8 cellular contexts compared by ENCODE assay signal in genomic region chr1:198681831-198682756, GRCh38. TPM values are rescaled to one million over a fixed set of nuclear protein-coding genes. Genes with fewer than 3 reads are reported as not detected.
DNase-seq lines count a peak whose midpoint lies in the region; ATAC-seq and TF ChIP-seq lines count a peak whose summit lies in the region.

No MANE protein-coding gene starts in this region.

- no peak overlapping the region for H2BK5ac ChIP-seq in trophoblast cell (ENCODE audit: low read depth, low read length, poor library complexity)

- H2AFZ ChIP-seq in OCI-LY7 (ENCODE audit: low read length) = no peak overlapping the region
- H2AFZ ChIP-seq in trophoblast cell (ENCODE audit: insufficient read depth, low read length, poor library complexity) = no peak overlapping the region

- POLR2A ChIA-PET in CD8-positive, alpha-beta T cell (lab: Charles Lee) = interaction anchor here (0.5 to 5.7 kb wide), 30 partner anchors 9 to 524 kb away, joined by 3 to 68 read pairs (median 4); partner anchors contain the start of gene PTPRC
- POLR2A ChIA-PET in OCI-LY7 (lab: Charles Lee) = interaction anchor here (0.6 to 21.0 kb wide), 47 partner anchors 9 to 1514 kb away, joined by 3 to 410 read pairs (median 5); partner anchors contain the start of genes ATP6V1G3 and PTPRC

- H3K36me3 ChIP-seq in CD8-positive, alpha-beta T cell (ENCODE audit: insufficient read depth, low read length) = peaks cover 5% of the 10 kb centered on the region
- H3K36me3 ChIP-seq in OCI-LY7 (ENCODE audit: insufficient read depth, low read length) (peaks cover 20% of the 10 kb centered on the region), trophoblast cell (ENCODE audit: control insufficient read depth in 1 of 2, insufficient read depth in 2 of 2, low read length in 2 of 2) (no peaks in the 10 kb centered on the region)

- no peaks in the 10 kb centered on the region for H3K79me1 ChIP-seq in trophoblast cell (ENCODE audit: low read length)

- no CpG with 5 or more reads among the region's 7 CpGs for WGBS in trophoblast cell (ENCODE audit: extremely low coverage, insufficient coverage, insufficient read length)

- intact Hi-C loops in CD8-positive, alpha-beta T cell (cut with DNase I, micrococcal nuclease) = loop anchor here (1.0 to 5.0 kb wide), 7 partner anchors 13 to 525 kb away; partner anchors contain the start of genes NEK7 (in 1 of the 2) and PTPRC (in 1 of the 2)
- intact Hi-C loops in OCI-LY7 (cut with micrococcal nuclease; ENCODE audit: unreplicated experiment) = loop anchor here (1.0 to 10.0 kb wide), 7 partner anchors 44 to 920 kb away; no protein-coding TSS in a partner anchor

- no peak overlapping the region for H4K12ac ChIP-seq in trophoblast cell (ENCODE audit: low read depth, low read length)

- peak overlapping the region; percentile 68 for H3K4me3 Mint-ChIP-seq in CD8-positive, alpha-beta T cell
- H3K4me3 Mint-ChIP-seq in activated T-cell treated with anti-CD3 and anti-CD28 coated beads, Interleukin-2, amount 50 U/mL, for 24 hours = peak overlapping the region; percentile 58

- no peaks in the 10 kb centered on the region for H3K9me3 Mint-ChIP-seq in CD8-positive, alpha-beta T cell
- no peaks in the 10 kb centered on the region for H3K9me3 Mint-ChIP-seq in activated T-cell treated with anti-CD3 and anti-CD28 coated beads, Interleukin-2, amount 50 U/mL, for 24 hours

- CTCF ChIA-PET in CD8-positive, alpha-beta T cell (lab: Charles Lee) = interaction anchor here (0.8 to 10.6 kb wide), 13 partner anchors 8 to 167 kb away, joined by 3 to 84 read pairs (median 5); no protein-coding TSS in a partner anchor
- CTCF ChIA-PET in OCI-LY7 (lab: Charles Lee; ENCODE audit: unreplicated experiment) = interaction anchor here (0.6 to 2.8 kb wide), 7 partner anchors 9 to 84 kb away, joined by 3 to 22 read pairs (median 3); no protein-coding TSS in a partner anchor

- H2AK5ac ChIP-seq in trophoblast cell (ENCODE audit: low read length) = no peak overlapping the region

- no peaks in the 10 kb centered on the region for H3K9me2 ChIP-seq in OCI-LY7 (ENCODE audit: insufficient read depth, low read length)

- H3K14ac ChIP-seq in trophoblast cell (ENCODE audit: low read length) = no peak overlapping the region

- H4K91ac ChIP-seq in trophoblast cell (ENCODE audit: low read depth, low read length) = no peak overlapping the region

- no peaks in the 10 kb centered on the region for H3K9me3 ChIP-seq in CD8-positive, alpha-beta T cell (ENCODE audit: low read length)
- H3K9me3 ChIP-seq in OCI-LY7 (ENCODE audit: low read length) (no peaks in the 10 kb centered on the region), trophoblast cell (ENCODE audit: insufficient read depth, low read depth, low read length) (peaks cover 3% of the 10 kb centered on the region)

- H3K79me2 ChIP-seq in OCI-LY7 (ENCODE audit: insufficient read depth, low read depth, low read length) (peaks cover 92% of the 10 kb centered on the region), trophoblast cell (ENCODE audit: control insufficient read depth, insufficient read depth, low read length, poor library complexity) (no peaks in the 10 kb centered on the region)

- no peak overlapping the region for H3K18ac ChIP-seq in trophoblast cell (ENCODE audit: low read length)

- TSS peak; percentile 74 for BruUV-seq in OCI-LY7 (replicated peaks; lab: Mats Ljungman, UMichigan)

- no peak overlapping the region for H3K4ac ChIP-seq in trophoblast cell (ENCODE audit: low read depth, low read length)

- peaks cover 92% of the 10 kb centered on the region for H3K4me1 ChIP-seq in CD8-positive, alpha-beta T cell (ENCODE audit: insufficient read depth, low read length)
- H3K4me1 ChIP-seq in OCI-LY7 (ENCODE audit: insufficient read depth, low read length, poor library complexity, severe bottlenecking) (peaks cover 98% of the 10 kb centered on the region), trophoblast cell (ENCODE audit: control insufficient read depth in 1 of 2, insufficient read depth in 2 of 2, low read length in 2 of 2) (peaks cover 0 to 2% of the 10 kb centered on the region in 2 experiments)

- peak overlapping the region; percentile 66 for H3K27ac ChIP-seq in CD8-positive, alpha-beta T cell (ENCODE audit: low read depth, low read length)
- peak overlapping the region; percentile 99 for H3K27ac ChIP-seq in OCI-LY7 (ENCODE audit: low read depth, low read length, poor library complexity, severe bottlenecking)
- H3K27ac ChIP-seq in trophoblast cell (ENCODE audit: low read depth, low read length) = no peak overlapping the region

- no peak for TF ChIP-seq CTCF in CD8-positive, alpha-beta T cell (IDR thresholded peaks at IDR 0.05)
- TF ChIP-seq CTCF in OCI-LY7 (conservative IDR thresholded peaks at IDR 0.05; ENCODE audit: low read length) = no peak
- TF ChIP-seq CTCF in fibroblast of the aortic adventitia (IDR thresholded peaks at IDR 0.05; ENCODE audit: insufficient read depth, low read length) = no peak

- no peak overlapping the region for H3K23ac ChIP-seq in trophoblast cell (ENCODE audit: low read length)

- H4K20me1 ChIP-seq in OCI-LY7 (ENCODE audit: insufficient read depth, low read length) = no peaks in the 10 kb centered on the region

- H3K36me3 Mint-ChIP-seq in CD8-positive, alpha-beta T cell = peaks cover 35% of the 10 kb centered on the region
- peaks cover 59% of the 10 kb centered on the region for H3K36me3 Mint-ChIP-seq in activated T-cell treated with anti-CD3 and anti-CD28 coated beads, Interleukin-2, amount 50 U/mL, for 24 hours (ENCODE audit: low read depth)

- peak; percentile 57 to 91 (median 72) for DNase-seq in CD8-positive, alpha-beta T cell
- peak; percentile 98 for DNase-seq in OCI-LY7 (ENCODE audit: low spot score)
- peak; percentile 63 for DNase-seq in activated T-cell treated with anti-CD3 and anti-CD28 coated beads, Interleukin-2, amount 50 U/mL, for 24 hours
- peak; percentile 89 for DNase-seq in fibroblast of the aortic adventitia (ENCODE audit: low read depth)
- DNase-seq in trophoblast cell = peak; percentile 46 to 55
- DNase-seq in ureter (ENCODE audit: low spot score) = peak; percentile 63

- H3K4me1 Mint-ChIP-seq in CD8-positive, alpha-beta T cell (ENCODE audit: low read depth) = peaks cover 84% of the 10 kb centered on the region
- peaks cover 86% of the 10 kb centered on the region for H3K4me1 Mint-ChIP-seq in activated T-cell treated with anti-CD3 and anti-CD28 coated beads, Interleukin-2, amount 50 U/mL, for 24 hours (ENCODE audit: low read depth)

- no peak overlapping the region for H3K9ac ChIP-seq in trophoblast cell (ENCODE audit: low read length)

- peak overlapping the region; percentile 91 for H3K4me2 ChIP-seq in OCI-LY7 (ENCODE audit: low read length)
- no peak overlapping the region for H3K4me2 ChIP-seq in trophoblast cell (ENCODE audit: low read length)

- H2BK12ac ChIP-seq in trophoblast cell (ENCODE audit: low read length) = no peak overlapping the region

- H3K27me3 ChIP-seq in CD8-positive, alpha-beta T cell (ENCODE audit: insufficient read depth, low read length) = no peaks in the 10 kb centered on the region
- no peaks in the 10 kb centered on the region for H3K27me3 ChIP-seq in trophoblast cell (ENCODE audit: insufficient read depth, low read length)

- H2BK120ac ChIP-seq in trophoblast cell (ENCODE audit: insufficient read depth, low read length, poor library complexity) = no peak overlapping the region

- H4K8ac ChIP-seq in trophoblast cell (ENCODE audit: low read depth, low read length) = no peak overlapping the region

- peak overlapping the region; percentile 18 for H3K4me3 ChIP-seq in CD8-positive, alpha-beta T cell (ENCODE audit: low read depth, low read length)
- H3K4me3 ChIP-seq in OCI-LY7 (ENCODE audit: low read depth, low read length, poor library complexity, severe bottlenecking) = peak overlapping the region; percentile 59
- no peak overlapping the region for H3K4me3 ChIP-seq in fibroblast of the aortic adventitia (ENCODE audit: low read depth, low read length)
- H3K4me3 ChIP-seq in trophoblast cell (ENCODE audit: low read depth, low read length) = no peak overlapping the region

- peak; percentile 64 for ATAC-seq in CD8-positive, alpha-beta T cell
- ATAC-seq in GM19452 (IDR thresholded peaks at IDR 0.05; ENCODE audit: unreplicated experiment) (peak; percentile 96), HG03469 (IDR thresholded peaks at IDR 0.05; ENCODE audit: unreplicated experiment) (peak; percentile 95)

- no peaks in the 10 kb centered on the region for H3K27me3 Mint-ChIP-seq in CD8-positive, alpha-beta T cell (ENCODE audit: low read depth)
- H3K27me3 Mint-ChIP-seq in activated T-cell treated with anti-CD3 and anti-CD28 coated beads, Interleukin-2, amount 50 U/mL, for 24 hours = no peaks in the 10 kb centered on the region

- H3K27ac Mint-ChIP-seq in CD8-positive, alpha-beta T cell = peak overlapping the region; percentile 93
- H3K27ac Mint-ChIP-seq in activated T-cell treated with anti-CD3 and anti-CD28 coated beads, Interleukin-2, amount 50 U/mL, for 24 hours = peak overlapping the region; percentile 93

RNA-seq across cellular contexts. Expression of gene PTPRC, which starts 43.3 kb away (rescaled TPM):
- total RNA-seq in CD8-positive, alpha-beta T cell = 100 to 1,000 TPM; 603 to 634 TPM
- total RNA-seq in OCI-LY7 (2014; rRNA removed; shearing (Covaris generic)) = 161 and 177 TPM in 2 replicates
- 241 and 264 TPM in 2 replicates for total RNA-seq in OCI-LY7 (2022)
- 0.09 TPM in 1 of 2 replicates, not detected in the other for total RNA-seq in fibroblast of the aortic adventitia (ENCODE audit: low replicate concordance)
- polyA plus RNA-seq in trophoblast cell (2013) = not detected in 2 replicates
- 35.1 TPM for total RNA-seq in ureter

Comparison
In these comparisons a context has a peak if more than half of its experiments do, and no peak if none do; other contexts are left out.
1. H3K4me3 ChIP-seq: peak in CD8-positive, alpha-beta T cell (single experiment) and OCI-LY7 (single experiment); none in fibroblast of the aortic adventitia (single experiment) and trophoblast cell (single experiment).
2. RNA of gene PTPRC, which starts 43.3 kb away (total RNA-seq): 603 to 634 TPM in CD8-positive, alpha-beta T cell, 161 to 264 TPM in OCI-LY7 and 35.1 TPM in ureter (single experiment); 0.09 TPM in fibroblast of the aortic adventitia; every median in the first group is over 10 times any median in the second.
3. Peak in every context shown above with its lines, with median percentiles within 50 percentile points of each other: ATAC-seq and DNase-seq.